ENCODE assay signal across 24 cellular contexts in the genomic region with DNA sequence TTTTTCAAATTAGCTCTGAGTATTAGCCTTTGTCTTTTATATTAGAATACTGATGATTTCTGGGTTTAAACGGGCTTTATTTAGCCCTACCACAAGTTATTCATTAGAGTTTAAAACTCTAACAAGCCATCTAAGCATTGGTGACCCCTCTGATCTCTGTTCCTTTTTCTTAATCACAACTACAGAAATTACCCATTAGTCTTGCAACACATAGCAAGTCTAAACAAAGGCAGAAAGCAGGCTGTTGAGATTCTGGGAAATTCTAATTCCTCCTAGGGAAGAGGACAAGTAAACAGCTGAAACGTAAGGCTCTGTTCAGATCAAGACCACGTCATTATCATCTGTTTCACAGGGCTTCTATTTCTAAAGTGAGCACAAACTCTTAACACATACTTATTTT.
A peak's percentile ranks its signal among the peaks of the same experiment; 100 is the strongest.
DNase-seq lines count a peak whose midpoint lies in the region; ATAC-seq lines count a peak whose summit lies in the region.
"Had no signal": no experiment of that assay in that cellular context is flagged by ENCODE, and none has a peak within 500 bp of the region (broad histone marks: within the 10 kb centered on the region; RNA-seq: fewer than 3 reads in every experiment).

No MANE protein-coding gene starts in this region.

- no peak overlapping the region for H3K4me3 ChIP-seq in mesenchymal stem cell (ENCODE audit: insufficient read depth in 1 of 2, low read depth in 1 of 2, low read length in 2 of 2)
- H3K4me3 ChIP-seq: cardiac muscle cell, lower lobe of right lung, right atrium auricular region, suprapubic skin, vagina had no signal

- H2AK5ac ChIP-seq in mesenchymal stem cell (ENCODE audit: low read length, severe bottlenecking), result no peak overlapping the region

- no peak overlapping the region for H4K91ac ChIP-seq in mesenchymal stem cell (ENCODE audit: low read length)

- H4K8ac ChIP-seq in mesenchymal stem cell (ENCODE audit: low read length), result no peak overlapping the region

- H3K23ac ChIP-seq in mesenchymal stem cell (ENCODE audit: low read length in 2 of 2), result no peak overlapping the region

- H3K4me3 Mint-ChIP-seq in naive thymus-derived CD8-positive, alpha-beta T cell, result no peak overlapping the region
- H3K4me3 Mint-ChIP-seq: HFFc6, T-helper 17 cell had no signal

- H3K27me3 Mint-ChIP-seq in naive thymus-derived CD8-positive, alpha-beta T cell, result no peaks in the 10 kb centered on the region
- H3K27me3 Mint-ChIP-seq: T-helper 17 cell had no signal

- H2BK120ac ChIP-seq in mesenchymal stem cell (ENCODE audit: low read depth, low read length), result no peak overlapping the region

- POLR2A ChIA-PET in naive thymus-derived CD8-positive, alpha-beta T cell (lab: Charles Lee), result no interaction called here

- ATAC-seq in GM18861 (IDR thresholded peaks at IDR 0.05; ENCODE audit: unreplicated experiment) (peak; percentile 87), HG02938 (IDR thresholded peaks at IDR 0.05; ENCODE audit: unreplicated experiment) (peak; percentile 80), HG03108 (IDR thresholded peaks at IDR 0.05; ENCODE audit: unreplicated experiment) (no peak), GM19035 (IDR thresholded peaks at IDR 0.05; ENCODE audit: unreplicated experiment) (no peak)
- no peak for ATAC-seq in naive thymus-derived CD8-positive, alpha-beta T cell
- ATAC-seq: lower lobe of right lung, T-helper 17 cell had no signal

- no peak overlapping the region for H3K14ac ChIP-seq in mesenchymal stem cell (ENCODE audit: low read length in 2 of 2)

- H3K4me1 Mint-ChIP-seq in naive thymus-derived CD8-positive, alpha-beta T cell, result no peaks in the 10 kb centered on the region
- H3K4me1 Mint-ChIP-seq: T-helper 17 cell had no signal

- H3K9ac ChIP-seq in mesenchymal stem cell (ENCODE audit: low read length), result no peak overlapping the region

- no peaks in the 10 kb centered on the region for H3K36me3 Mint-ChIP-seq in naive thymus-derived CD8-positive, alpha-beta T cell

- H3K27ac Mint-ChIP-seq in naive thymus-derived CD8-positive, alpha-beta T cell, result no peak overlapping the region
- H3K27ac Mint-ChIP-seq: HFFc6, T-helper 17 cell had no signal

- H2BK12ac ChIP-seq in mesenchymal stem cell (ENCODE audit: low read length in 2 of 2), result no peak overlapping the region

- H3K27me3 ChIP-seq in mesenchymal stem cell (ENCODE audit: control insufficient read depth in 1 of 2, insufficient read depth in 1 of 2, low read length in 2 of 2), result no peaks in the 10 kb centered on the region
- H3K27me3 ChIP-seq: cardiac muscle cell, right atrium auricular region, suprapubic skin, vagina had no signal

- H3K27ac ChIP-seq in mesenchymal stem cell (ENCODE audit: low read length, poor library complexity, severe bottlenecking), result no peak overlapping the region
- H3K27ac ChIP-seq: cardiac muscle cell, lower lobe of right lung, right atrium auricular region, suprapubic skin, vagina had no signal

- no peak overlapping the region for H2BK5ac ChIP-seq in mesenchymal stem cell (ENCODE audit: low read depth, low read length, poor library complexity, severe bottlenecking)

- H3K4ac ChIP-seq in mesenchymal stem cell (ENCODE audit: low read depth in 1 of 2, low read length in 2 of 2), result no peak overlapping the region

- peaks cover 0 to 3% of the 10 kb centered on the region in 2 experiments for H3K36me3 ChIP-seq in mesenchymal stem cell (ENCODE audit: control insufficient read depth in 1 of 2, insufficient read depth in 2 of 2, low read depth in 1 of 2, low read length in 2 of 2)
- H3K36me3 ChIP-seq: cardiac muscle cell, lower lobe of right lung, right atrium auricular region, suprapubic skin, vagina had no signal

- no peaks in the 10 kb centered on the region for H3K4me1 ChIP-seq in mesenchymal stem cell (ENCODE audit: control insufficient read depth, insufficient read depth, low read depth, low read length)
- H3K4me1 ChIP-seq: lower lobe of right lung, right atrium auricular region, suprapubic skin, vagina had no signal

- H2BK15ac ChIP-seq in mesenchymal stem cell (ENCODE audit: low read depth, poor library complexity, severe bottlenecking), result no peak overlapping the region

- WGBS in mesenchymal stem cell, result 60% methylated on average over 3 of the region's 3 CpGs

- no peak overlapping the region for H2AFZ ChIP-seq in mesenchymal stem cell (ENCODE audit: low read depth, low read length)

- H3K79me1 ChIP-seq in mesenchymal stem cell (replicated peaks; ENCODE audit: low read length, poor library complexity, severe bottlenecking), result no peaks in the 10 kb centered on the region

- DNase-seq in OCI-M1 (lab: John Stamatoyannopoulos, UW) (peak; percentile 22), mesenchymal stem cell (peak; percentile 36)
- no peak for DNase-seq in naive thymus-derived CD8-positive, alpha-beta T cell
- no peak for DNase-seq in activated CD8-positive, alpha-beta memory T cell treated with anti-CD3 and anti-CD28 coated beads for 24 hours
- DNase-seq: activated CD4-positive, alpha-beta T cell treated with anti-CD3 and anti-CD28 coated beads, Interleukin-2, amount 50 U/mL, for 4 hours; activated gamma-delta T cell; C1 segment of cervical spinal cord; HFFc6; hypothalamus; lower lobe of right lung; NCI-H1105; NCI-H2081; NCI-H446 treated with DMSO at 0.1 percent for 48 hours; nucleus accumbens; stimulated activated CD4-positive, alpha-beta T cell treated with anti-CD3 and anti-CD28 coated beads, Interleukin-15, amount 100 ng/mL, for 24 hours; T-helper 17 cell had no signal

- peaks cover 0 to 3% (median 0%) of the 10 kb centered on the region in 9 donors for H3K9me3 Mint-ChIP-seq in naive thymus-derived CD8-positive, alpha-beta T cell
- H3K9me3 Mint-ChIP-seq: HFFc6 had no signal

- no peaks in the 10 kb centered on the region for H3K9me3 ChIP-seq in mesenchymal stem cell (ENCODE audit: control insufficient read depth, low read length)
- H3K9me3 ChIP-seq: lower lobe of right lung, right atrium auricular region, suprapubic skin, vagina had no signal

- H3K4me2 ChIP-seq in mesenchymal stem cell (ENCODE audit: low read length, poor library complexity, severe bottlenecking), result no peak overlapping the region

- H3K18ac ChIP-seq in mesenchymal stem cell (ENCODE audit: low read depth in 1 of 2, low read length in 2 of 2), result no peak overlapping the region

Comparison
In these comparisons a context has a peak if more than half of its experiments do, and no peak if none do; other contexts are left out.
1. ATAC-seq: peak in GM18861 (single experiment) and HG02938 (single experiment); none in HG03108 (single experiment), naive thymus-derived CD8-positive, alpha-beta T cell (0 of 2) and GM19035 (single experiment).
2. DNase-seq: peak in OCI-M1 (single experiment) and mesenchymal stem cell (single experiment); none in naive thymus-derived CD8-positive, alpha-beta T cell (0 of 10) and activated CD8-positive, alpha-beta memory T cell treated with anti-CD3 and anti-CD28 coated beads for 24 hours (single experiment).